In the genomic region with DNA sequence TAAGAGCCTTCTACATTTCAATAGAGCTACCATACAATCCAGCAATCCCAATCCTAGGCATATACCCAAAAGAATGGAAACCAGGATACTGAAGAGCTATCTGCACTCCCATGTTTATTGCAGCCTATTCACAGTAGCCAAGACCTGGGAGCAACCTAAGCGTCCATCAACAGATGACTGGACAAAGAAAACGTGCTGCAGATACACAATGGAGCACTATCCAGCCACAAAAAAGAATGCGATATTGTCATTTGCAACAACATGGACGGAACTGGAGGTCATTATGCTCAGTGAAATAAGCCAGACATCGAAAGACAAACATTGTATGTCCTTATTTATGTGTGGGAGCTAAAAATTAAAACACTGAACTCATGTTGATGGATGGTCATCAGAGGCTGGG, we compare ENCODE assay signal across 18 cellular contexts.
DNase-seq lines count a peak whose midpoint lies in the region; FAIRE-seq and TF ChIP-seq lines count a peak whose summit lies in the region.
"Had no signal": no experiment of that assay in that cellular context is flagged by ENCODE, and none has a peak within 500 bp of the region (broad histone marks: within the 10 kb centered on the region; RNA-seq: fewer than 3 reads in every experiment).

No MANE protein-coding gene starts in this region.

- TF ChIP-seq CTCF in foreskin fibroblast (IDR thresholded peaks at IDR 0.05; ENCODE audit: low read depth, low read length) = no peak

- DNase-seq in globus pallidus (ENCODE audit: low spot score) = peak; percentile 70
- DNase-seq in pons (ENCODE audit: low spot score) = peak; percentile 77
- no peak for DNase-seq in activated CD4-positive, alpha-beta T cell treated with anti-CD3 and anti-CD28 coated beads, Interleukin-2, amount 50 U/mL, for 1 hour
- no peak for DNase-seq in GF-D8 (lab: John Stamatoyannopoulos, UW)
- DNase-seq in foreskin fibroblast = no peak
- DNase-seq: Calu3; CD8-positive, alpha-beta T cell; DMS 273 treated with DMSO at 0.1 percent for 48 hours; DMS53; DND-41; EL; GM23248; HCEC 1CT had no signal

- FAIRE-seq in TTC549 (lab: Jason Lieb, UNC) = peak; percentile 97
- FAIRE-seq: GM12892, GM18507, H54 had no signal

- H3K4me3 ChIP-seq in foreskin fibroblast (ENCODE audit: low read depth in 1 of 2, low read length in 2 of 2) = no peak overlapping the region
- H3K4me3 ChIP-seq: BLaER1 treated with 17β-estradiol and CSF1 and Interleukin-3, amounts not matched to agents 10 nM and 100 nM; GM23248 had no signal

Comparison
In these comparisons a context has a peak if more than half of its experiments do, and no peak if none do; other contexts are left out.
1. DNase-seq: peak in globus pallidus (single experiment) and pons (single experiment); none in activated CD4-positive, alpha-beta T cell treated with anti-CD3 and anti-CD28 coated beads, Interleukin-2, amount 50 U/mL, for 1 hour (single experiment), GF-D8 (single experiment) and foreskin fibroblast (0 of 2).